In the genomic region with DNA sequence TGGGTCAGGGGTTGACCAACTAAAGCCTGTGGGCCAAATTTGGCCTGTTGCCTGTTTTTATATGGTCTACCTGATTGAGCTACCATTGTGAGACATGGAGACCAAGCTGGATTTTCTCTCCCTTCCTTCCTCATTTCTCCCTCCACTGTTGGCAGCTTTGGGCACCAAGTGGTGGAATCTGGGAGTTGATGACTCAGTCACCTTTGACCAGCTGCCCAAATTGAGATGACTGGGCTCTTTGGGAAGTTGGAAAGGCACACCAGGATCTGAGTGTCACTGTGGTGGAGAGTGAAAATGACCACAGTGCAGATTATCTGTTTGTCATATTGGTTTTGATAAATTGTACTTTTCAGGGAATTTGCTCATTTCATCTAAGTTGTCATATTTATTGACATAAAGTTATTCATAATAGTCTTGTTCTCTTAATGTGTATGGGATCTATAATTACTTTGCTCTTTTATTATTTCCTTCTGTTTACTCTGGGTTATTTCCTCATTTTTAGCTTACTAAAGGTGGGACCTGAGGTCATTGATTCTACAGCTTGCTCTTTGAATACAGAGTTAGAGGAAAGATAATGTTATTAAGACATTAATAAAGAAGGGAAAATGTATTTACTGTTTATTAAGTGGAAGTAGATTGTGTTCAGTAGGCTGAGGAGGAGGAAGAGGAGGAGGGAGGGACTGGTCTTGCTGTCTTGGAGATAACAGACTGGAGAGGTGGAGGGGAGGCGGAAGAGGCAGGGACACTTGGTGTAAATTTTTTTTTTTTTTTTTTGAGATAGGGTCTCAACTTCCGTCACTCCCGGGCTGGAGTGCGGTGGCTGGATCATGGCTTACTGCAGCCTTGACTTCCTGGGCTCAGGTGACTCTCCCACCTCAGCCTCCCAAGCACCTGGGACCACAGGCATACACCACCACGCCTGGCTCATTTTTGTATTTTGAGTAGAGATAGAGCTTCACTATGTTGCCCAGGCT, we compare ENCODE assay signal across 11 cellular contexts. TPM values are rescaled to one million over a fixed set of nuclear protein-coding genes. Genes with fewer than 3 reads are reported as not detected.
DNase-seq lines count a peak whose midpoint lies in the region; ATAC-seq, FAIRE-seq and TF ChIP-seq lines count a peak whose summit lies in the region.
"Had no signal": no experiment of that assay in that cellular context is flagged by ENCODE, and none has a peak within 500 bp of the region (broad histone marks: within the 10 kb centered on the region; RNA-seq: fewer than 3 reads in every experiment).

No MANE protein-coding gene starts in this region.

- DNase-seq in A172 (ENCODE audit: low spot score) (peak; percentile 90), HK-2 (ENCODE audit: unreplicated experiment) (peak; percentile 50), astrocyte of the hippocampus (ENCODE audit: low read depth, low spot score) (peak; percentile 73), HepG2 (ENCODE audit: low spot score) (peak; percentile 50), posterior cingulate gyrus (no peak)
- no peak for DNase-seq in activated CD8-positive, alpha-beta T cell treated with anti-CD3 and anti-CD28 coated beads for 36 hours
- no peak for DNase-seq in stimulated activated CD4-positive, alpha-beta T cell treated with anti-CD3 and anti-CD28 coated beads, Interleukin-15, amount 100 ng/mL, for 24 hours
- DNase-seq: activated CD4-positive, alpha-beta T cell treated with anti-CD3 and anti-CD28 coated beads, Interleukin-2, amount 50 U/mL, for 48 hours; H7; NCI-H1694 had no signal

- H3K4me1 ChIP-seq in HepG2 (ENCODE audit: insufficient read depth, low read length): peaks cover 48% of the 10 kb centered on the region

- peaks cover 49% of the 10 kb centered on the region for H3K36me3 Mint-ChIP-seq in activated CD8-positive, alpha-beta T cell treated with anti-CD3 and anti-CD28 coated beads for 36 hours (ENCODE audit: low read depth)

- no peak overlapping the region for H3K9ac ChIP-seq in HepG2 (ENCODE audit: insufficient read depth, low read depth, low read length)

- peaks cover 95% of the 10 kb centered on the region for H3K79me2 ChIP-seq in HepG2 (ENCODE audit: insufficient read depth, low read length)

- CTCF ChIA-PET in HepG2 (lab: Yijun Ruan, JAX; ENCODE audit: low intra/inter-chr PET ratio, low total read pairs): no interaction called here
- CTCF ChIA-PET in activated CD8-positive, alpha-beta T cell treated with anti-CD3 and anti-CD28 coated beads for 36 hours (lab: Charles Lee): interaction anchor here (0.6 to 1.4 kb wide), 2 partner anchors 33 to 41 kb away, joined by 3 to 4 read pairs; no protein-coding TSS in a partner anchor

- in situ Hi-C loops in HepG2 (cut with HindIII; ENCODE audit: extremely low pct_ligation_motif_present, low pct_unique_long_range_greater_than_20kb): no loop called here

- intact Hi-C loops in HepG2 (cut with micrococcal nuclease; ENCODE audit: unreplicated experiment) (no loop called here), posterior cingulate gyrus (cut with DNase I) (no loop called here)
- intact Hi-C loops in activated CD8-positive, alpha-beta T cell treated with anti-CD3 and anti-CD28 coated beads for 36 hours (cut with micrococcal nuclease): no loop called here

- H3K4me3 ChIP-seq in HepG2 (replicated peaks in 1 of 3; ENCODE audit: insufficient read depth in 1 of 3, low read depth in 2 of 3, low read length in 3 of 3): no peak overlapping the region

- no peaks in the 10 kb centered on the region for H3K9me3 ChIP-seq in HepG2 (ENCODE audit: low read length)

- peaks cover 67% of the 10 kb centered on the region for H3K4me1 Mint-ChIP-seq in activated CD8-positive, alpha-beta T cell treated with anti-CD3 and anti-CD28 coated beads for 36 hours (ENCODE audit: low read depth)

- no peaks in the 10 kb centered on the region for H3K9me3 Mint-ChIP-seq in activated CD8-positive, alpha-beta T cell treated with anti-CD3 and anti-CD28 coated beads for 36 hours

- no peak for TF ChIP-seq POLR2A in HepG2 (IDR thresholded peaks at IDR 0.05; ENCODE audit: insufficient read depth in 1 of 2, low read depth in 2 of 2, low read length in 2 of 2)

- H3K4me3 Mint-ChIP-seq in activated CD8-positive, alpha-beta T cell treated with anti-CD3 and anti-CD28 coated beads for 36 hours: no peak overlapping the region

- 100% methylated on average over 5 of the region's 5 CpGs for WGBS in HepG2 (ENCODE audit: low lambda C conversion rate)

- POLR2A ChIA-PET in HepG2 (lab: Yijun Ruan, JAX): no interaction called here
- POLR2A ChIA-PET in activated CD8-positive, alpha-beta T cell treated with anti-CD3 and anti-CD28 coated beads for 36 hours (lab: Charles Lee): no interaction called here

- H3K4me2 ChIP-seq in HepG2 (ENCODE audit: low read depth, low read length): no peak overlapping the region

- no peak for TF ChIP-seq CTCF in HepG2 (CRISPR knock-in tag; IDR thresholded peaks at IDR 0.05)
- TF ChIP-seq CTCF in activated CD8-positive, alpha-beta T cell treated with anti-CD3 and anti-CD28 coated beads for 36 hours (IDR thresholded peaks at IDR 0.05): no peak

- FAIRE-seq in HepG2 (lab: Jason Lieb, UNC): no peak

- no peak overlapping the region for H2AFZ ChIP-seq in HepG2 (ENCODE audit: low read length)

- no peak for TF ChIP-seq RAD21 in HepG2 (CRISPR knock-in tag; IDR thresholded peaks at IDR 0.05)

- no peak overlapping the region for H3K27ac ChIP-seq in HepG2 (ENCODE audit: extremely low read length, insufficient read depth, low read length)

- H3K27ac Mint-ChIP-seq in activated CD8-positive, alpha-beta T cell treated with anti-CD3 and anti-CD28 coated beads for 36 hours: no peak overlapping the region

- H4K20me1 ChIP-seq in HepG2 (ENCODE audit: insufficient read depth, low read length): peaks cover 38% of the 10 kb centered on the region

- no TSS peak for BruUV-seq in HepG2 (replicated peaks; lab: Mats Ljungman, UMichigan)

- no peaks in the 10 kb centered on the region for H3K27me3 ChIP-seq in HepG2 (ENCODE audit: control insufficient read depth in 1 of 2, insufficient read depth in 2 of 2, low read length in 2 of 2)

- H3K36me3 ChIP-seq in HepG2 (replicated peaks in 1 of 2; ENCODE audit: control insufficient read depth in 1 of 2, insufficient read depth in 2 of 2, low read length in 2 of 2): peaks cover 0 to 6% of the 10 kb centered on the region in 2 experiments; a peak in 1 of 5 replicates

- TF ChIP-seq EP300 in HepG2 (IDR thresholded peaks at IDR 0.05; ENCODE audit: low read depth in 2 of 2, low read length in 2 of 2): no peak
- no peak for TF ChIP-seq EP300 in HepG2 (CRISPR knock-in tag; IDR thresholded peaks at IDR 0.05; ENCODE audit: borderline replicate concordance)

- ATAC-seq in HepG2: peak; percentile 56
- ATAC-seq in activated CD8-positive, alpha-beta T cell treated with anti-CD3 and anti-CD28 coated beads for 36 hours: no peak
- ATAC-seq in GM18511 (IDR thresholded peaks at IDR 0.05; ENCODE audit: unreplicated experiment): no peak

- no peaks in the 10 kb centered on the region for H3K27me3 Mint-ChIP-seq in activated CD8-positive, alpha-beta T cell treated with anti-CD3 and anti-CD28 coated beads for 36 hours

TF ChIP-seq in HepG2, 621 proteins besides CTCF, POLR2A, EP300 and RAD21 (continues in another document):
- peak in 1 of 2 experiments; percentile 34; a peak in 1 of 4 replicates for TF ChIP-seq MAFK (conservative IDR thresholded peaks at IDR 0.05 in 1 of 2, IDR thresholded peaks at IDR 0.05 in 1 of 2; ENCODE audit: low read length in 2 of 2)
- TF ChIP-seq TEAD3 (CRISPR knock-in tag; optimal IDR thresholded peaks at IDR 0.05; ENCODE audit: borderline replicate concordance): peak; percentile 35
- no peak for TF ChIP-seq NCOA5 (CRISPR knock-in tag; IDR thresholded peaks at IDR 0.05)
- no peak for TF ChIP-seq KLF16 (CRISPR knock-in tag; IDR thresholded peaks at IDR 0.05)
- 0 out of 2 replicates have a peak, but pooled peaks have one; percentile 48 for TF ChIP-seq PPARG (CRISPR knock-in tag; conservative IDR thresholded peaks at IDR 0.05)
- peak; percentile 55; the same call in 1 of the 2 replicates for TF ChIP-seq ZNF644 (CRISPR knock-in tag; IDR thresholded peaks at IDR 0.05; ENCODE audit: low read depth)
- TF ChIP-seq ZNF776 (CRISPR knock-in tag; IDR thresholded peaks at IDR 0.05): no peak
- TF ChIP-seq CEBPG (CRISPR knock-in tag; IDR thresholded peaks at IDR 0.05): no peak

RNA-seq across cellular contexts. Expression of a gene that starts 31.8 kb away (rescaled TPM):
- 47.0 and 69.9 TPM in 2 replicates for total RNA-seq in A172 (2014; rRNA removed; shearing (Covaris generic))
- 145 and 187 TPM in 2 replicates for total RNA-seq in HepG2 (2016; rRNA removed; fragmentation: Illumina TruSeq; extraction: Trizol)
- 43.0 and 45.7 TPM in 2 replicates for total RNA-seq in HepG2 (2016; cell fraction: cytosol; rRNA removed; fragmentation: Illumina TruSeq; extraction: Trizol; ENCODE audit: low read depth)
- 137 and 182 TPM in 2 replicates for total RNA-seq in HepG2 (2016; cell fraction: insoluble cytoplasmic fraction; rRNA removed; fragmentation: Illumina TruSeq; extraction: Trizol)
- total RNA-seq in HepG2 (2016; cell fraction: membrane; rRNA removed; fragmentation: Illumina TruSeq; extraction: Trizol): 97.9 and 106 TPM in 2 replicates
- total RNA-seq in HepG2 (2016; cell fraction: nucleus; rRNA removed; fragmentation: Illumina TruSeq; extraction: Trizol): 81.6 and 96.2 TPM in 2 replicates
- 133 and 168 TPM in 2 replicates for polyA plus RNA-seq in HepG2 (2011; rRNA removed)
- 117 and 131 TPM in 2 replicates for polyA plus RNA-seq in HepG2 (2011; cell fraction: cytosol; rRNA removed)
- 69.2 and 88.9 TPM in 2 replicates for polyA plus RNA-seq in HepG2 (2011; cell fraction: nucleus; rRNA removed)
- 64.4 and 70.1 TPM in 2 replicates for polyA plus RNA-seq in HepG2 (2012)
- 18.9 and 21.0 TPM in 2 replicates for polyA plus RNA-seq in HepG2 (2016; cell fraction: cytosol; fragmentation: Illumina TruSeq; extraction: Trizol; ENCODE audit: low read depth)
- polyA plus RNA-seq in HepG2 (2016; cell fraction: insoluble cytoplasmic fraction; fragmentation: Illumina TruSeq; extraction: Trizol; ENCODE audit: low read depth): 159 and 174 TPM in 2 replicates
- 58.1 and 62.3 TPM in 2 replicates for polyA plus RNA-seq in HepG2 (2016; cell fraction: membrane; fragmentation: Illumina TruSeq; extraction: Trizol; ENCODE audit: low read depth)
- polyA plus RNA-seq in HepG2 (2016; cell fraction: nucleus; fragmentation: Illumina TruSeq; extraction: Trizol; ENCODE audit: insufficient read depth, low read depth): 104 and 107 TPM in 2 replicates
- 354 and 508 TPM in 2 replicates for polyA minus RNA-seq in HepG2 (2011; rRNA and poly(A)+ RNA removed; ENCODE audit: low replicate concordance)
- 133 and 147 TPM in 2 replicates for polyA minus RNA-seq in HepG2 (2011; cell fraction: cytosol; rRNA and poly(A)+ RNA removed)
- polyA minus RNA-seq in HepG2 (2011; cell fraction: nucleus; rRNA and poly(A)+ RNA removed): 117 TPM in 2 replicates
- 100 to 1,000 TPM; 117 to 119 TPM for total RNA-seq in activated CD8-positive, alpha-beta T cell treated with anti-CD3 and anti-CD28 coated beads for 36 hours

Comparison
In these comparisons a context has a peak if more than half of its experiments do, and no peak if none do; other contexts are left out.
1. DNase-seq: peak in A172 (single experiment), HK-2 (single experiment), astrocyte of the hippocampus (single experiment) and HepG2 (single experiment); none in activated CD8-positive, alpha-beta T cell treated with anti-CD3 and anti-CD28 coated beads for 36 hours (single experiment), posterior cingulate gyrus (0 of 10) and stimulated activated CD4-positive, alpha-beta T cell treated with anti-CD3 and anti-CD28 coated beads, Interleukin-15, amount 100 ng/mL, for 24 hours (single experiment).